In the genomic region with DNA sequence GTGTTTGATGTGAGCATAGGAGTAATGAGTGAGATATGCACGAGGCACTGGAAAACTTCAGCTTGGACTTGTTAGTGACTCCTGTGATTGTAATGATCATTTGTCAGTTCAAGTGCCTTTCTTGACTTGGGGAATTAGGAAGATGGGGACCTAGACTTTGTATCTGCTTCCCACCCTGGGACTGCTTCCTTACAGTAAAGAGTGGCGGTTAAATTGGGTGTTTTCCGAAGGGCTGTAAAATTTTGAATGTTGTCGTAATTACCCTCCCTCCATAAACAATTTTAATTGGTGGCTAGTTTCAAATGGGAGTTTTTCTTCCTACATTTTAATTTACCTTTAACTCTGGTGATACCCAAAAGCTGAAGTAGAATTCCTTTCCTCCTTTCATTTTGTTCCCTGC, we compare ENCODE assay signal across 1 cellular context.
TF ChIP-seq lines count a peak whose summit lies in the region.

No MANE protein-coding gene starts in this region.

TF ChIP-seq in HCT116, 20 proteins besides CTCF, POLR2A, EP300 and RAD21 (continued from another document):
- TF ChIP-seq TCF7L2 (IDR thresholded peaks at IDR 0.05; ENCODE audit: borderline replicate concordance, extremely low read depth, insufficient read depth, insufficient read length) (no peak), MAX (IDR thresholded peaks at IDR 0.05) (no peak), EZH2phosphoT487 (IDR thresholded peaks at IDR 0.05; ENCODE audit: borderline replicate concordance) (no peak), ZNF274 (IDR thresholded peaks at IDR 0.05; ENCODE audit: low read depth, low read length) (no peak), SP1 (IDR thresholded peaks at IDR 0.05; ENCODE audit: low read depth) (no peak), YY1 (IDR thresholded peaks at IDR 0.05; ENCODE audit: extremely low read depth, insufficient replicate concordance, low read depth, low read length) (no peak), JUND (IDR thresholded peaks at IDR 0.05) (no peak), ZBTB33 (IDR thresholded peaks at IDR 0.05; ENCODE audit: extremely low read depth, insufficient replicate concordance, low read length) (no peak)
- TF ChIP-seq, protein P1, sequence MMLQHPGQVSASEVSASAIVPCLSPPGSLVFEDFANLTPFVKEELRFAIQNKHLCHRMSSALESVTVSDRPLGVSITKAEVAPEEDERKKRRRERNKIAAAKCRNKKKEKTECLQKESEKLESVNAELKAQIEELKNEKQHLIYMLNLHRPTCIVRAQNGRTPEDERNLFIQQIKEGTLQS (IDR thresholded peaks at IDR 0.05), result no peak
